16 cellular contexts compared by ENCODE assay signal in genomic region chr5:95191330-95191729, GRCh38.
DNase-seq lines count a peak whose midpoint lies in the region; ATAC-seq, FAIRE-seq and TF ChIP-seq lines count a peak whose summit lies in the region.
"Had no signal": no experiment of that assay in that cellular context is flagged by ENCODE, and none has a peak within 500 bp of the region (broad histone marks: within the 10 kb centered on the region; RNA-seq: fewer than 3 reads in every experiment).

No MANE protein-coding gene starts in this region.

- no peak overlapping the region for H3K4ac ChIP-seq in mesenchymal stem cell (ENCODE audit: low read depth in 1 of 2, low read length in 2 of 2)

- H3K14ac ChIP-seq in mesenchymal stem cell (ENCODE audit: low read length in 2 of 2), result no peak overlapping the region

- no peak overlapping the region for H4K8ac ChIP-seq in mesenchymal stem cell (ENCODE audit: low read length)

- FAIRE-seq in GM12891 (lab: Jason Lieb, UNC), result no peak

- H2BK15ac ChIP-seq in mesenchymal stem cell (ENCODE audit: low read depth, poor library complexity, severe bottlenecking), result no peak overlapping the region

- no peak overlapping the region for H2BK5ac ChIP-seq in mesenchymal stem cell (ENCODE audit: low read depth, low read length, poor library complexity, severe bottlenecking)

- no peak overlapping the region for H4K91ac ChIP-seq in mesenchymal stem cell (ENCODE audit: low read length)

- no peaks in the 10 kb centered on the region for H3K36me3 ChIP-seq in mesenchymal stem cell (ENCODE audit: control insufficient read depth in 1 of 2, insufficient read depth in 2 of 2, low read depth in 1 of 2, low read length in 2 of 2)

- H3K4me1 ChIP-seq in mesenchymal stem cell (ENCODE audit: control insufficient read depth, insufficient read depth, low read depth, low read length), result no peaks in the 10 kb centered on the region

- no peak overlapping the region for H3K27ac ChIP-seq in mesenchymal stem cell (ENCODE audit: low read length, poor library complexity, severe bottlenecking)
- H3K27ac ChIP-seq: epithelial cell of prostate had no signal

- no peak overlapping the region for H2AFZ ChIP-seq in mesenchymal stem cell (ENCODE audit: low read depth, low read length)

- H2BK12ac ChIP-seq in mesenchymal stem cell (ENCODE audit: low read length in 2 of 2), result no peak overlapping the region

- WGBS in mesenchymal stem cell, result 95% methylated on average over 1 of the region's 2 CpGs

- H2BK120ac ChIP-seq in mesenchymal stem cell (ENCODE audit: low read depth, low read length), result no peak overlapping the region

- peak; percentile 2 for DNase-seq in GM12891 (ENCODE audit: insufficient read length, low spot score)
- DNase-seq in mesenchymal stem cell, result no peak
- no peak for DNase-seq in NCI-H748 treated with DMSO at 0.1 percent for 48 hours (lab: John Stamatoyannopoulos, UW)
- no peak for DNase-seq in activated CD4-positive, alpha-beta T cell treated with anti-CD3 and anti-CD28 coated beads for 4 hours
- DNase-seq in NCI-H2227 treated with DMSO at 0.1 percent for 48 hours (lab: John Stamatoyannopoulos, UW), result no peak
- DNase-seq: activated CD8-positive, alpha-beta memory T cell treated with anti-CD3 and anti-CD28 coated beads, Interleukin-2, amount 50 U/mL, for 48 hours; DMS53; IMR-90; midbrain; NCI-H2029; OCI-M1; stimulated activated CD4-positive, alpha-beta T cell treated with anti-CD3 and anti-CD28 coated beads, Interleukin-1b, Interleukin-23, amount 100 ng/mL, for 48 hours had no signal

- H3K9ac ChIP-seq in mesenchymal stem cell (ENCODE audit: low read length), result no peak overlapping the region

- H3K79me1 ChIP-seq in mesenchymal stem cell (replicated peaks; ENCODE audit: low read length, poor library complexity, severe bottlenecking), result no peaks in the 10 kb centered on the region

- H3K23ac ChIP-seq in mesenchymal stem cell (ENCODE audit: low read length in 2 of 2), result no peak overlapping the region

- no peak overlapping the region for H3K4me2 ChIP-seq in mesenchymal stem cell (ENCODE audit: low read length, poor library complexity, severe bottlenecking)

- no peaks in the 10 kb centered on the region for H3K9me3 ChIP-seq in mesenchymal stem cell (ENCODE audit: control insufficient read depth, low read length)

- no peak overlapping the region for H3K18ac ChIP-seq in mesenchymal stem cell (ENCODE audit: low read depth in 1 of 2, low read length in 2 of 2)

- ATAC-seq in GM19324 (IDR thresholded peaks at IDR 0.05; ENCODE audit: low FRiP score, unreplicated experiment) (peak; percentile 86), HG02623 (IDR thresholded peaks at IDR 0.05; ENCODE audit: unreplicated experiment) (peak; percentile 87), HG03280 (IDR thresholded peaks at IDR 0.05; ENCODE audit: unreplicated experiment) (peak; percentile 84)

- TF ChIP-seq POLR2A in GM12891 (IDR thresholded peaks at IDR 0.05; ENCODE audit: low read depth, low read length), result no peak

- no peaks in the 10 kb centered on the region for H3K27me3 ChIP-seq in mesenchymal stem cell (ENCODE audit: control insufficient read depth in 1 of 2, insufficient read depth in 1 of 2, low read length in 2 of 2)

- H2AK5ac ChIP-seq in mesenchymal stem cell (ENCODE audit: low read length, severe bottlenecking), result no peak overlapping the region

- no peak overlapping the region for H3K4me3 ChIP-seq in mesenchymal stem cell (ENCODE audit: insufficient read depth in 1 of 2, low read depth in 1 of 2, low read length in 2 of 2)

TF ChIP-seq in GM12891, 5 proteins besides CTCF, POLR2A, EP300 and RAD21:
- no peak for TF ChIP-seq POU2F2 (IDR thresholded peaks at IDR 0.05; ENCODE audit: low read depth, low read length)
- no peak for TF ChIP-seq TAF1 (IDR thresholded peaks at IDR 0.05; ENCODE audit: low read depth, low read length)
- TF ChIP-seq POLR2AphosphoS5 (IDR thresholded peaks at IDR 0.05; ENCODE audit: low read depth, low read length), result no peak
- TF ChIP-seq PAX5 (IDR thresholded peaks at IDR 0.05; ENCODE audit: insufficient read depth, low read length, severe bottlenecking), result no peak
- no peak for TF ChIP-seq SPI1 (IDR thresholded peaks at IDR 0.05; ENCODE audit: low read depth, low read length)
TF ChIP-seq in GM12891: peak in this region for 0.
